In genomic region chr2:137316075-137316474, GRCh38 we compare ENCODE assay signal across 14 cellular contexts.
A peak's percentile ranks its signal among the peaks of the same experiment; 100 is the strongest.
DNase-seq lines count a peak whose midpoint lies in the region; ATAC-seq and TF ChIP-seq lines count a peak whose summit lies in the region.
"Had no signal": no experiment of that assay in that cellular context is flagged by ENCODE, and none has a peak within 500 bp of the region (broad histone marks: within the 10 kb centered on the region; RNA-seq: fewer than 3 reads in every experiment).

No MANE protein-coding gene starts in this region.

- no peak for ATAC-seq in left cardiac atrium
- ATAC-seq: CD8-positive, alpha-beta T cell had no signal

- no peaks in the 10 kb centered on the region for H3K9me3 ChIP-seq in tibial artery
- H3K9me3 ChIP-seq: BLaER1 treated with 17β-estradiol and CSF1 and Interleukin-3, amounts not matched to agents 10 nM and 100 nM had no signal

- no peaks in the 10 kb centered on the region for H3K27me3 ChIP-seq in tibial artery
- H3K27me3 ChIP-seq: BLaER1 treated with 17β-estradiol and CSF1 and Interleukin-3, amounts not matched to agents 10 nM and 100 nM had no signal

- H3K27ac ChIP-seq in tibial artery: no peak overlapping the region
- H3K27ac ChIP-seq: BLaER1 treated with 17β-estradiol and CSF1 and Interleukin-3, amounts not matched to agents 10 nM and 100 nM had no signal

- intact Hi-C loops in left cardiac atrium (cut with DNase I): no loop called here
- intact Hi-C loops in tibial artery (cut with DNase I; ENCODE audit: low total_unique reads): no loop called here

- peak; percentile 17 for DNase-seq in EH (ENCODE audit: low read depth)
- peak; percentile 13 for DNase-seq in M059J (ENCODE audit: low read depth)
- DNase-seq in OCI-M1 (lab: John Stamatoyannopoulos, UW): peak; percentile 1
- DNase-seq in fibroblast of peridontal ligament (ENCODE audit: extremely low read depth): peak; percentile 3
- no peak for DNase-seq in left cardiac atrium
- DNase-seq in activated gamma-delta T cell (lab: John Stamatoyannopoulos, UW): no peak
- no peak for DNase-seq in nucleus accumbens (lab: John Stamatoyannopoulos, UW)
- DNase-seq in tibial artery: no peak
- DNase-seq: 8988T; CD8-positive, alpha-beta T cell; DMS 273 treated with DMSO at 0.1 percent for 48 hours; DND-41; H9 had no signal

- H3K4me1 ChIP-seq in tibial artery: no peaks in the 10 kb centered on the region
- H3K4me1 ChIP-seq: BLaER1 treated with 17β-estradiol and CSF1 and Interleukin-3, amounts not matched to agents 10 nM and 100 nM had no signal

- no peak overlapping the region for H3K4me3 ChIP-seq in tibial artery
- H3K4me3 ChIP-seq: BLaER1 treated with 17β-estradiol and CSF1 and Interleukin-3, amounts not matched to agents 10 nM and 100 nM had no signal

- no peak for TF ChIP-seq CTCF in tibial artery (IDR thresholded peaks at IDR 0.05)

- H3K36me3 ChIP-seq in tibial artery: no peaks in the 10 kb centered on the region
- H3K36me3 ChIP-seq: BLaER1 treated with 17β-estradiol and CSF1 and Interleukin-3, amounts not matched to agents 10 nM and 100 nM had no signal

Comparison
In these comparisons a context has a peak if more than half of its experiments do, and no peak if none do; other contexts are left out.
1. DNase-seq: peak in EH (single experiment), M059J (single experiment), OCI-M1 (single experiment) and fibroblast of peridontal ligament (single experiment); none in left cardiac atrium (single experiment), activated gamma-delta T cell (single experiment), nucleus accumbens (0 of 56) and tibial artery (0 of 2).